8 cellular contexts compared by ENCODE assay signal in the genomic region with DNA sequence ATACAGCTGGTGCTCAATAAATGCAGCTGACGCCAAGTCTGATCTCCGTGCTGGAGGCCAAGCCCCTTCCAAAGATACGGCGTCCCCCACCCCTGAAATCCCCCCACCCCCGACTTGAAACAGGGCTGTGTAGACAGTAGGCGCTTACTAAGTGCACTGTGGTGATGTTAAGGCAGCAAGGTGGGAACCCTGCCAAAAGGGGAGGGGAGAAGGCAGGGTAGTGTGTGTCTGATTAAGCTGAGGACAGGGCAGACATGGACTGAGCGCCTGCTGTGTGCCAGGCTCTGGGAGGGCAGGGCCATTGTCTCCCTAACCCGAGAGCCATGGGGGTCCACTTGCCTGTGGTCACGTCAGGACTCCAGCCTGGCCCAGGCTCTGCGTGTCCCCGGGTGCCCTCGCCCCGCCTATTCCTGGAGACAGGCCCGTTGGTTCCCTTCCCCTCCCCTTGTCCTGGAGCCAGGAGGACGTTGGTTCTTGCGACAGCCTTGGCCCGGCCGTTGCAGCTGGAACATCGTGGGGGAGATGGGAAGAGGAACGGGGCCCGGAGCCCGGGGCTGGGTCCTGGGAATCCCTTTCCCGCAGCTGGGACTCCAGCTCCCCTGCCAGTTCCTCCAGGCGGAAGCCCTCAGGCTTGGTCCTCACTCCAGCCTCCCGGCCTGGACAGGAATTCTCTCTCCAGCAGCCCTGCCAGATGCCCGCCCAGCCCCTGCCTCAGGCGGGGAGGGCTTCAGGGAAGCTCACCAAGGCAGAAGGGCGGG. TPM values are rescaled to one million over a fixed set of nuclear protein-coding genes. Genes with fewer than 3 reads are reported as not detected.
DNase-seq lines count a peak whose midpoint lies in the region; ATAC-seq lines count a peak whose summit lies in the region.

No MANE protein-coding gene starts in this region.

- ATAC-seq in activated CD8-positive, alpha-beta T cell treated with anti-CD3 and anti-CD28 coated beads, Interleukin-2, amount 10 ng/mL, durations not matched to agents 7 days and 5 days: peak; percentile 21
- no peak for ATAC-seq in activated CD4-positive, CD25-positive, alpha-beta regulatory T cell treated with anti-CD3 and anti-CD28 coated beads, Interleukin-2, amount 50 U/mL, for 24 hours
- no peak for ATAC-seq in naive thymus-derived CD8-positive, alpha-beta T cell
- no peak for ATAC-seq in HG03139 (IDR thresholded peaks at IDR 0.05; ENCODE audit: unreplicated experiment)

- no peak overlapping the region for H3K27ac Mint-ChIP-seq in activated CD8-positive, alpha-beta T cell treated with anti-CD3 and anti-CD28 coated beads, Interleukin-2, amount 10 ng/mL, durations not matched to agents 7 days and 5 days
- H3K27ac Mint-ChIP-seq in naive thymus-derived CD8-positive, alpha-beta T cell: no peak overlapping the region

- DNase-seq in AG08395 (ENCODE audit: low spot score) (peak; percentile 95), HuH-7.5 (ENCODE audit: low spot score) (peak; percentile 80), hepatic stellate cell (ENCODE audit: low spot score) (peak; percentile 94)
- no peak for DNase-seq in activated CD8-positive, alpha-beta T cell treated with anti-CD3 and anti-CD28 coated beads, Interleukin-2, amount 10 ng/mL, durations not matched to agents 7 days and 5 days
- DNase-seq in naive thymus-derived CD8-positive, alpha-beta T cell: no peak

- no peaks in the 10 kb centered on the region for H3K4me1 Mint-ChIP-seq in activated CD8-positive, alpha-beta T cell treated with anti-CD3 and anti-CD28 coated beads, Interleukin-2, amount 10 ng/mL, durations not matched to agents 7 days and 5 days (ENCODE audit: low read depth)
- no peaks in the 10 kb centered on the region for H3K4me1 Mint-ChIP-seq in naive thymus-derived CD8-positive, alpha-beta T cell

- no peak overlapping the region for H3K4me3 Mint-ChIP-seq in activated CD8-positive, alpha-beta T cell treated with anti-CD3 and anti-CD28 coated beads, Interleukin-2, amount 10 ng/mL, durations not matched to agents 7 days and 5 days
- H3K4me3 Mint-ChIP-seq in naive thymus-derived CD8-positive, alpha-beta T cell: no peak overlapping the region

- no peaks in the 10 kb centered on the region for H3K9me3 Mint-ChIP-seq in activated CD8-positive, alpha-beta T cell treated with anti-CD3 and anti-CD28 coated beads, Interleukin-2, amount 10 ng/mL, durations not matched to agents 7 days and 5 days (ENCODE audit: insufficient read depth)
- H3K9me3 Mint-ChIP-seq in naive thymus-derived CD8-positive, alpha-beta T cell: no peaks in the 10 kb centered on the region

- peak overlapping the region in 1 of 2 donors; percentile 57 for H3K4me3 ChIP-seq in stomach smooth muscle (ENCODE audit: low read length in 2 of 2)

- peaks cover 16 to 25% of the 10 kb centered on the region in 2 donors for H3K27me3 ChIP-seq in stomach smooth muscle (ENCODE audit: control insufficient read depth in 1 of 2, insufficient read depth in 2 of 2, low read length in 2 of 2)

- H3K9me3 ChIP-seq in stomach smooth muscle (ENCODE audit: control insufficient read depth in 2 of 2, low read length in 2 of 2): no peaks in the 10 kb centered on the region

- peaks cover 18% of the 10 kb centered on the region for H3K4me1 ChIP-seq in stomach smooth muscle (ENCODE audit: control insufficient read depth, insufficient read depth, low read length)

- peak overlapping the region; percentile 67 for H3K27ac ChIP-seq in stomach smooth muscle (ENCODE audit: low read length)

- CTCF ChIA-PET in activated CD8-positive, alpha-beta T cell treated with anti-CD3 and anti-CD28 coated beads, Interleukin-2, amount 10 ng/mL, durations not matched to agents 7 days and 5 days (lab: Charles Lee): interaction anchor here (0.9 to 1.1 kb wide), 2 partner anchors 13 to 920 kb away, joined by 3 to 4 read pairs; no protein-coding TSS in a partner anchor

- H3K36me3 ChIP-seq in stomach smooth muscle (ENCODE audit: control insufficient read depth in 2 of 2, insufficient read depth in 2 of 2, low read length in 2 of 2): no peaks in the 10 kb centered on the region

- H3K36me3 Mint-ChIP-seq in activated CD8-positive, alpha-beta T cell treated with anti-CD3 and anti-CD28 coated beads, Interleukin-2, amount 10 ng/mL, durations not matched to agents 7 days and 5 days (ENCODE audit: low read depth): no peaks in the 10 kb centered on the region
- H3K36me3 Mint-ChIP-seq in naive thymus-derived CD8-positive, alpha-beta T cell: peaks cover 0 to 4% (median 0%) of the 10 kb centered on the region in 3 donors

- POLR2A ChIA-PET in activated CD8-positive, alpha-beta T cell treated with anti-CD3 and anti-CD28 coated beads, Interleukin-2, amount 10 ng/mL, durations not matched to agents 7 days and 5 days (lab: Charles Lee): no interaction called here
- POLR2A ChIA-PET in naive thymus-derived CD8-positive, alpha-beta T cell (lab: Charles Lee): interaction anchor here (0.6 to 0.8 kb wide), 2 partner anchors 10 to 48 kb away, joined by 3 read pairs; no protein-coding TSS in a partner anchor

- peaks cover 5% of the 10 kb centered on the region for H3K27me3 Mint-ChIP-seq in activated CD8-positive, alpha-beta T cell treated with anti-CD3 and anti-CD28 coated beads, Interleukin-2, amount 10 ng/mL, durations not matched to agents 7 days and 5 days (ENCODE audit: low read depth)
- H3K27me3 Mint-ChIP-seq in naive thymus-derived CD8-positive, alpha-beta T cell: peaks cover 10 to 63% (median 29%) of the 10 kb centered on the region in 5 donors

- H3K9ac ChIP-seq in stomach smooth muscle (ENCODE audit: low read length in 2 of 2): peak overlapping the region; percentile 16 to 29

RNA-seq across cellular contexts. Expression of a gene that starts 1.7 kb away (rescaled TPM):
- not detected for total RNA-seq in activated CD8-positive, alpha-beta T cell treated with anti-CD3 and anti-CD28 coated beads, Interleukin-2, amount 10 ng/mL, durations not matched to agents 7 days and 5 days
- not detected for total RNA-seq in naive thymus-derived CD8-positive, alpha-beta T cell
- not detected for polyA plus RNA-seq in naive thymus-derived CD8-positive, alpha-beta T cell

RNA-seq across cellular contexts. Expression of a gene that starts 9.1 kb away (rescaled TPM):
- total RNA-seq in activated CD8-positive, alpha-beta T cell treated with anti-CD3 and anti-CD28 coated beads, Interleukin-2, amount 10 ng/mL, durations not matched to agents 7 days and 5 days: 1 to 10 TPM; 2.1 to 2.2 TPM
- total RNA-seq in naive thymus-derived CD8-positive, alpha-beta T cell: 1 to 10 TPM; 2.4 to 3.9 TPM
- polyA plus RNA-seq in naive thymus-derived CD8-positive, alpha-beta T cell: 1 to 10 TPM; 3.6 to 10.0 (median 4.3) TPM

RNA-seq across cellular contexts. Expression of a gene that starts 9.6 kb away (rescaled TPM):
- not detected for total RNA-seq in activated CD8-positive, alpha-beta T cell treated with anti-CD3 and anti-CD28 coated beads, Interleukin-2, amount 10 ng/mL, durations not matched to agents 7 days and 5 days
- total RNA-seq in naive thymus-derived CD8-positive, alpha-beta T cell: not detected
- not detected for polyA plus RNA-seq in naive thymus-derived CD8-positive, alpha-beta T cell

RNA-seq across cellular contexts. Expression of a gene that starts 22.8 kb away (rescaled TPM):
- not detected for total RNA-seq in activated CD8-positive, alpha-beta T cell treated with anti-CD3 and anti-CD28 coated beads, Interleukin-2, amount 10 ng/mL, durations not matched to agents 7 days and 5 days
- total RNA-seq in naive thymus-derived CD8-positive, alpha-beta T cell: under 1 TPM; 0.21 to 0.36 TPM
- not detected for polyA plus RNA-seq in naive thymus-derived CD8-positive, alpha-beta T cell

RNA-seq across cellular contexts. Expression of a gene that starts 28.6 kb away (rescaled TPM):
- not detected for total RNA-seq in activated CD8-positive, alpha-beta T cell treated with anti-CD3 and anti-CD28 coated beads, Interleukin-2, amount 10 ng/mL, durations not matched to agents 7 days and 5 days
- total RNA-seq in naive thymus-derived CD8-positive, alpha-beta T cell: not detected
- polyA plus RNA-seq in naive thymus-derived CD8-positive, alpha-beta T cell: not detected

Comparison
In these comparisons a context has a peak if more than half of its experiments do, and no peak if none do; other contexts are left out.
1. DNase-seq: peak in AG08395 (single experiment), HuH-7.5 (single experiment) and hepatic stellate cell (single experiment); none in activated CD8-positive, alpha-beta T cell treated with anti-CD3 and anti-CD28 coated beads, Interleukin-2, amount 10 ng/mL, durations not matched to agents 7 days and 5 days (single experiment) and naive thymus-derived CD8-positive, alpha-beta T cell (0 of 10).